Comparison of ENCODE assay signal across 30 cellular contexts in the genomic region with DNA sequence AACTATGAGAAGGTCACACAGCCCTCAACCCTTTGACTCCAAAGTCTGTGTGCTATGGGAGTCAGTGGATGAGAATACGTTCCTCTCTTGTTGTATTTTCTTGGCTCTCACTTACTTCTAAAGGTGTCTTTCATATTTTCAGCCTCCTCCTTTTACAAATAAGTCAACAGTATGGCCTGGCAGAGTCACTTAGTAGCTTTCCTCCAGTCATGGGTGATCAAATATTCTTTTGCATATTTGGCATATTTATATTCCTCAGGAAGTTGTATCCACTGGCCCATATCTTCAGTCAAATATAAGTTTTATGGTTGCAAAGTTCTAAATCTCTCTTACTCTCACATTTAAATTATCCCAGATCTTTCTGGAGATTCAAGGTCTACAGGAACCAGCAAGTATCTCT.
"Had no signal": no experiment of that assay in that cellular context is flagged by ENCODE, and none has a peak within 500 bp of the region (broad histone marks: within the 10 kb centered on the region; RNA-seq: fewer than 3 reads in every experiment).

No MANE protein-coding gene starts in this region.

- H3K27me3 ChIP-seq: adrenal gland, ascending aorta, colonic mucosa, esophagus squamous epithelium, right lobe of liver, testis, transverse colon had no signal

- H3K27ac Mint-ChIP-seq: activated naive CD4-positive, alpha-beta T cell treated with anti-CD3 and anti-CD28 coated beads for 36 hours; activated naive CD8-positive, alpha-beta T cell treated with anti-CD3 and anti-CD28 coated beads for 36 hours; natural killer cell; progenitor cell of endocrine pancreas; T-helper 2 cell treated with Interferon-gamma antibody and Interleukin-4, amounts not matched to agents 5 μg/mL and 100 μg/mL, for 36 hours had no signal

- H3K4me3 Mint-ChIP-seq: activated naive CD4-positive, alpha-beta T cell treated with anti-CD3 and anti-CD28 coated beads for 36 hours; activated naive CD8-positive, alpha-beta T cell treated with anti-CD3 and anti-CD28 coated beads for 36 hours; brain; natural killer cell; T-helper 2 cell treated with Interferon-gamma antibody and Interleukin-4, amounts not matched to agents 5 μg/mL and 100 μg/mL, for 36 hours had no signal

- H3K27me3 Mint-ChIP-seq: activated naive CD8-positive, alpha-beta T cell treated with anti-CD3 and anti-CD28 coated beads for 36 hours had no signal

- H3K4me1 Mint-ChIP-seq: activated naive CD8-positive, alpha-beta T cell treated with anti-CD3 and anti-CD28 coated beads for 36 hours; brain had no signal

- H3K27ac ChIP-seq: adrenal gland, ascending aorta, cardiac muscle cell, colonic mucosa, epithelial cell of prostate, esophagus squamous epithelium, right lobe of liver, testis, transverse colon had no signal

- DNase-seq: activated CD4-positive, alpha-beta T cell treated with anti-CD3 and anti-CD28 coated beads for 4 hours; activated CD4-positive, alpha-beta T cell treated with anti-CD3 and anti-CD28 coated beads, Interleukin-2, amount 50 U/mL, for 4 hours; activated effector memory CD4-positive, alpha-beta T cell treated with anti-CD3 and anti-CD28 coated beads, Interleukin-2, amount 50 U/mL, for 16 hours; activated naive CD4-positive, alpha-beta T cell treated with anti-CD3 and anti-CD28 coated beads for 36 hours; activated naive CD8-positive, alpha-beta T cell treated with anti-CD3 and anti-CD28 coated beads for 36 hours; activated T-cell treated with anti-CD3 and anti-CD28 coated beads for 4 hours; adrenal gland; cerebellar nuclear complex; colonic mucosa; effector CD8-positive, alpha-beta T cell; esophagus squamous epithelium; foreskin melanocyte; islet precursor cell; left cardiac atrium; left ventricle myocardium superior; mammary epithelial cell; midbrain; natural killer cell; right lobe of liver; stimulated activated CD4-positive, alpha-beta T cell treated with anti-CD3 and anti-CD28 coated beads, Interleukin-2, amount 100 ng/mL, for 48 hours; stimulated activated naive CD8-positive, alpha-beta T cell treated with anti-CD3 and anti-CD28 coated beads, Interleukin-15, Interleukin-2, amounts not matched to agents 100 U/mL and 50 U/mL, for 24 hours; T-helper 1 cell; testis; transverse colon had no signal

- H3K36me3 ChIP-seq: adrenal gland, ascending aorta, cardiac muscle cell, colonic mucosa, esophagus squamous epithelium, right lobe of liver, transverse colon had no signal

- H3K9me3 Mint-ChIP-seq: activated naive CD4-positive, alpha-beta T cell treated with anti-CD3 and anti-CD28 coated beads for 36 hours; activated naive CD8-positive, alpha-beta T cell treated with anti-CD3 and anti-CD28 coated beads for 36 hours; brain; natural killer cell had no signal

- H3K36me3 Mint-ChIP-seq: activated naive CD8-positive, alpha-beta T cell treated with anti-CD3 and anti-CD28 coated beads for 36 hours; brain; natural killer cell had no signal

- H3K4me1 ChIP-seq: adrenal gland, ascending aorta, colonic mucosa, esophagus squamous epithelium, testis, transverse colon had no signal

- H3K4me3 ChIP-seq: adrenal gland, ascending aorta, cardiac muscle cell, colonic mucosa, esophagus squamous epithelium, right lobe of liver, testis, transverse colon had no signal

- ATAC-seq: left cardiac atrium; left ventricle myocardium superior; natural killer cell; stimulated activated naive CD8-positive, alpha-beta T cell treated with anti-CD3 and anti-CD28 coated beads, Interleukin-15, Interleukin-2, amounts not matched to agents 100 U/mL and 50 U/mL, for 24 hours had no signal

- H3K9me3 ChIP-seq: adrenal gland, ascending aorta, colonic mucosa, esophagus squamous epithelium, right lobe of liver, testis, transverse colon had no signal
